In genomic region chr11:637333-637592, GRCh38 we compare ENCODE assay signal across 14 cellular contexts. TPM values are rescaled to one million over a fixed set of nuclear protein-coding genes. Genes with fewer than 3 reads are reported as not detected.
DNase-seq lines count a peak whose midpoint lies in the region; ATAC-seq lines count a peak whose summit lies in the region.
"Had no signal": no experiment of that assay in that cellular context is flagged by ENCODE, and none has a peak within 500 bp of the region (broad histone marks: within the 10 kb centered on the region; RNA-seq: fewer than 3 reads in every experiment).

No MANE protein-coding gene starts in this region.

- H3K4me1 ChIP-seq in iPS-20b (ENCODE audit: insufficient read depth, low read length) = peaks cover 4% of the 10 kb centered on the region; the same call in 1 of the 2 replicates

- H3K4me3 ChIP-seq in iPS-20b (ENCODE audit: low read length) = peak overlapping the region; percentile 62; the same call in 1 of the 2 replicates
- H3K4me3 ChIP-seq: lung had no signal

- peak overlapping the region; percentile 49 for H3K4me3 Mint-ChIP-seq in activated CD4-positive, alpha-beta T cell treated with anti-CD3 and anti-CD28 coated beads, Interleukin-2, amount 10 ng/mL, durations not matched to agents 24 days and 14 days
- peak overlapping the region; percentile 56 for H3K4me3 Mint-ChIP-seq in activated naive CD8-positive, alpha-beta T cell treated with anti-CD3 and anti-CD28 coated beads, Interleukin-2, amount 10 ng/mL, durations not matched to agents 7 days and 5 days
- peak overlapping the region; percentile 30 for H3K4me3 Mint-ChIP-seq in stimulated activated memory B cell treated with anti-CD40 and anti-IgM and Interleukin-4, amounts not matched to agents 10 μg/mL and 1 μg/mL and 100 μg/mL, for 72 hours

- peaks cover 7% of the 10 kb centered on the region for H3K36me3 Mint-ChIP-seq in activated CD4-positive, alpha-beta T cell treated with anti-CD3 and anti-CD28 coated beads, Interleukin-2, amount 10 ng/mL, durations not matched to agents 24 days and 14 days (ENCODE audit: low read depth)
- peaks cover 4% of the 10 kb centered on the region for H3K36me3 Mint-ChIP-seq in activated naive CD8-positive, alpha-beta T cell treated with anti-CD3 and anti-CD28 coated beads, Interleukin-2, amount 10 ng/mL, durations not matched to agents 7 days and 5 days
- H3K36me3 Mint-ChIP-seq in stimulated activated memory B cell treated with anti-CD40 and anti-IgM and Interleukin-4, amounts not matched to agents 10 μg/mL and 1 μg/mL and 100 μg/mL, for 72 hours = no peaks in the 10 kb centered on the region

- POLR2A ChIA-PET in activated naive CD8-positive, alpha-beta T cell treated with anti-CD3 and anti-CD28 coated beads, Interleukin-2, amount 10 ng/mL, durations not matched to agents 7 days and 5 days (lab: Charles Lee) = interaction anchor here (1.2 kb wide), 1 partner anchor 21 kb away, joined by 4 read pairs; the partner anchor contains the start of gene IRF7

- H3K27me3 ChIP-seq in iPS-20b (ENCODE audit: insufficient read depth, low read length) = peaks cover 70% of the 10 kb centered on the region
- H3K27me3 ChIP-seq: right lobe of liver had no signal

- no peaks in the 10 kb centered on the region for H3K9me3 Mint-ChIP-seq in activated CD4-positive, alpha-beta T cell treated with anti-CD3 and anti-CD28 coated beads, Interleukin-2, amount 10 ng/mL, durations not matched to agents 24 days and 14 days
- H3K9me3 Mint-ChIP-seq in activated naive CD8-positive, alpha-beta T cell treated with anti-CD3 and anti-CD28 coated beads, Interleukin-2, amount 10 ng/mL, durations not matched to agents 7 days and 5 days = no peaks in the 10 kb centered on the region
- no peaks in the 10 kb centered on the region for H3K9me3 Mint-ChIP-seq in stimulated activated memory B cell treated with anti-CD40 and anti-IgM and Interleukin-4, amounts not matched to agents 10 μg/mL and 1 μg/mL and 100 μg/mL, for 72 hours

- peaks cover 27% of the 10 kb centered on the region for H3K27me3 Mint-ChIP-seq in activated CD4-positive, alpha-beta T cell treated with anti-CD3 and anti-CD28 coated beads, Interleukin-2, amount 10 ng/mL, durations not matched to agents 24 days and 14 days
- peaks cover 29% of the 10 kb centered on the region for H3K27me3 Mint-ChIP-seq in activated naive CD8-positive, alpha-beta T cell treated with anti-CD3 and anti-CD28 coated beads, Interleukin-2, amount 10 ng/mL, durations not matched to agents 7 days and 5 days
- H3K27me3 Mint-ChIP-seq in stimulated activated memory B cell treated with anti-CD40 and anti-IgM and Interleukin-4, amounts not matched to agents 10 μg/mL and 1 μg/mL and 100 μg/mL, for 72 hours = peaks cover 42% of the 10 kb centered on the region

- intact Hi-C loops in activated CD4-positive, alpha-beta T cell treated with anti-CD3 and anti-CD28 coated beads, Interleukin-2, amount 10 ng/mL, durations not matched to agents 24 days and 14 days (cut with micrococcal nuclease) = no loop called here

- H3K27ac Mint-ChIP-seq in activated CD4-positive, alpha-beta T cell treated with anti-CD3 and anti-CD28 coated beads, Interleukin-2, amount 10 ng/mL, durations not matched to agents 24 days and 14 days = no peak overlapping the region
- no peak overlapping the region for H3K27ac Mint-ChIP-seq in activated naive CD8-positive, alpha-beta T cell treated with anti-CD3 and anti-CD28 coated beads, Interleukin-2, amount 10 ng/mL, durations not matched to agents 7 days and 5 days
- no peak overlapping the region for H3K27ac Mint-ChIP-seq in stimulated activated memory B cell treated with anti-CD40 and anti-IgM and Interleukin-4, amounts not matched to agents 10 μg/mL and 1 μg/mL and 100 μg/mL, for 72 hours

- H3K9ac ChIP-seq in iPS-20b (ENCODE audit: low read depth, low read length) = no peak overlapping the region

- peaks cover 8% of the 10 kb centered on the region for H3K4me1 Mint-ChIP-seq in activated CD4-positive, alpha-beta T cell treated with anti-CD3 and anti-CD28 coated beads, Interleukin-2, amount 10 ng/mL, durations not matched to agents 24 days and 14 days
- peaks cover 8% of the 10 kb centered on the region for H3K4me1 Mint-ChIP-seq in activated naive CD8-positive, alpha-beta T cell treated with anti-CD3 and anti-CD28 coated beads, Interleukin-2, amount 10 ng/mL, durations not matched to agents 7 days and 5 days
- H3K4me1 Mint-ChIP-seq in stimulated activated memory B cell treated with anti-CD40 and anti-IgM and Interleukin-4, amounts not matched to agents 10 μg/mL and 1 μg/mL and 100 μg/mL, for 72 hours = peaks cover 14% of the 10 kb centered on the region

- no peak overlapping the region for H3K27ac ChIP-seq in iPS-20b (ENCODE audit: low read length)
- H3K27ac ChIP-seq: gastrocnemius medialis, right lobe of liver had no signal

- DNase-seq in activated CD4-positive, alpha-beta T cell treated with anti-CD3 and anti-CD28 coated beads, Interleukin-2, amount 10 ng/mL, durations not matched to agents 24 days and 14 days = no peak
- no peak for DNase-seq in activated CD4-positive, alpha-beta T cell treated with anti-CD3 and anti-CD28 coated beads for 4 hours
- no peak for DNase-seq in activated naive CD8-positive, alpha-beta T cell treated with anti-CD3 and anti-CD28 coated beads, Interleukin-2, amount 10 ng/mL, durations not matched to agents 7 days and 5 days
- DNase-seq in AML-193 (lab: John Stamatoyannopoulos, UW) (no peak), cerebellar cortex (ENCODE audit: low spot score) (no peak)
- DNase-seq: gastrocnemius medialis, NCI-H2029 treated with DMSO at 0.1 percent for 48 hours had no signal

- H3K36me3 ChIP-seq in iPS-20b (ENCODE audit: insufficient read depth, low read depth, low read length) = no peaks in the 10 kb centered on the region
- H3K36me3 ChIP-seq: gastrocnemius medialis, right lobe of liver had no signal

- no peaks in the 10 kb centered on the region for H3K9me3 ChIP-seq in iPS-20b (ENCODE audit: insufficient read depth, low read depth, low read length)
- H3K9me3 ChIP-seq: gastrocnemius medialis, right lobe of liver had no signal

- peak; percentile 24 for ATAC-seq in activated naive CD8-positive, alpha-beta T cell treated with anti-CD3 and anti-CD28 coated beads, Interleukin-2, amount 10 ng/mL, durations not matched to agents 7 days and 5 days (ENCODE audit: low read depth)
- ATAC-seq in stimulated activated memory B cell treated with anti-CD40 and anti-IgM and Interleukin-4, amounts not matched to agents 10 μg/mL and 1 μg/mL and 100 μg/mL, for 72 hours = no peak
- ATAC-seq in HG02763 (IDR thresholded peaks at IDR 0.05; ENCODE audit: unreplicated experiment) = no peak
- ATAC-seq: gastrocnemius medialis had no signal

RNA-seq across cellular contexts. Expression of gene DRD4, which starts 0.2 kb away (rescaled TPM):
- total RNA-seq in activated CD4-positive, alpha-beta T cell treated with anti-CD3 and anti-CD28 coated beads, Interleukin-2, amount 10 ng/mL, durations not matched to agents 24 days and 14 days = 0.14 and 0.28 TPM in 2 replicates
- under 1 TPM; 0.51 to 0.72 TPM for total RNA-seq in activated naive CD8-positive, alpha-beta T cell treated with anti-CD3 and anti-CD28 coated beads, Interleukin-2, amount 10 ng/mL, durations not matched to agents 7 days and 5 days
- total RNA-seq: gastrocnemius medialis had no signal

RNA-seq across cellular contexts. Expression of gene SCT, which starts 10.3 kb away (rescaled TPM):
- total RNA-seq in activated CD4-positive, alpha-beta T cell treated with anti-CD3 and anti-CD28 coated beads, Interleukin-2, amount 10 ng/mL, durations not matched to agents 24 days and 14 days = not detected in 2 replicates
- not detected for total RNA-seq in activated naive CD8-positive, alpha-beta T cell treated with anti-CD3 and anti-CD28 coated beads, Interleukin-2, amount 10 ng/mL, durations not matched to agents 7 days and 5 days
- total RNA-seq: cerebellum; gastrocnemius medialis; lung; right lobe of liver; T-helper 2 cell treated with Interferon-gamma antibody and Interleukin-4, amounts not matched to agents 100 ng/mL and 5 ng/mL, for 36 hours had no signal

RNA-seq across cellular contexts. Expression of gene CDHR5, which starts 12.5 kb away (rescaled TPM):
- not detected in 2 replicates for total RNA-seq in activated CD4-positive, alpha-beta T cell treated with anti-CD3 and anti-CD28 coated beads, Interleukin-2, amount 10 ng/mL, durations not matched to agents 24 days and 14 days
- total RNA-seq in activated naive CD8-positive, alpha-beta T cell treated with anti-CD3 and anti-CD28 coated beads, Interleukin-2, amount 10 ng/mL, durations not matched to agents 7 days and 5 days = not detected
- total RNA-seq: lung had no signal

RNA-seq across cellular contexts. Expression of gene IRF7, which starts 21.5 kb away (rescaled TPM):
- total RNA-seq in activated CD4-positive, alpha-beta T cell treated with anti-CD3 and anti-CD28 coated beads, Interleukin-2, amount 10 ng/mL, durations not matched to agents 24 days and 14 days = 42.8 and 45.3 TPM in 2 replicates
- 100 to 1,000 TPM; 160 to 165 TPM for total RNA-seq in activated naive CD8-positive, alpha-beta T cell treated with anti-CD3 and anti-CD28 coated beads, Interleukin-2, amount 10 ng/mL, durations not matched to agents 7 days and 5 days

RNA-seq across cellular contexts. Expression of gene DEAF1, which starts 57.8 kb away (rescaled TPM):
- 66.3 and 73.9 TPM in 2 replicates for total RNA-seq in activated CD4-positive, alpha-beta T cell treated with anti-CD3 and anti-CD28 coated beads, Interleukin-2, amount 10 ng/mL, durations not matched to agents 24 days and 14 days
- 10 to 100 TPM; 33.1 to 36.0 TPM for total RNA-seq in activated naive CD8-positive, alpha-beta T cell treated with anti-CD3 and anti-CD28 coated beads, Interleukin-2, amount 10 ng/mL, durations not matched to agents 7 days and 5 days
